8 cellular contexts compared by ENCODE assay signal in the genomic region with DNA sequence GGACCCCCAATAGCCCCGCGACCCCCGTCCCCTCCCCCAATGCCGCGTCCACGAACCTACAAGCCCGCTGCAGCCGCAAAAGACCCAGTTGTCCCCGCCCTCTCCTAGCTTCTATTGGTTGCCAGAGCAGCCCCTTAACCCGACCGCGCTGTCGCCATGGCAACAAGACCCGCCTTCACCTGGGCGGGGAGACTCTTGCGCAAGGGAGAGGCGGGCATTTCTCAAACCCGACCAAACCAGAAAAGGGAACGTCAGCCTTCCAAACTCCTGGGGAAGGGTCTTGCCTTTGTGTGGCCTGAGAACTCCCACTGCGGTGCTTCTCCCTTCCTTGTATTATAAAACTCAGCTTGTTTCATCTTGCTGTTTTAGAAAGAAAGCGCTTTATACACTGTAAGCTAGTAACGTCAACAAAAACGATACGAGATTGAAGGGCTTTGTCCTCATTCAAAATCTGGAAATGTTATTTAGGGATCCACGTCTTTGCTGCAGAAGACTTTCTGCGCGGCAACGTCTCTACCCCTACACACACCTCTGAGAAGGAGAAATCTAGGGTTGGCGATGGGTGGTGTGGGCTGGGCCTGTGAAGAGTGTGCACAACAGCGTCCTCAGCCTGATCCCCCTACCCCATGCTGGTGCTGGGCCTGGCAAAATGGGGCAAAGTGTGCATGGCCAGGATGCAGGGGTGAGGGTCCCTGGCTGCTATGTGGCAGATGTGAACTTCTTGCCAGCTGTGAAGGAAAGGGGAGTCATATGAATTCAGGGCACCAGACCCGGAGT. TPM values are rescaled to one million over a fixed set of nuclear protein-coding genes. Genes with fewer than 3 reads are reported as not detected.
DNase-seq lines count a peak whose midpoint lies in the region; ATAC-seq and FAIRE-seq lines count a peak whose summit lies in the region.

A gene (minus strand): TSS at position 86 of the 777 bp plus-strand sequence. CDS start 551 bp downstream, outside the sequence.

- H3K23ac ChIP-seq in neuronal stem cell (ENCODE audit: low read depth, low read length, poor library complexity) = peak within 1 kb of the TSS; percentile 29

- H2AFZ ChIP-seq in neuronal stem cell (ENCODE audit: low read length) = peak within 1 kb of the TSS; percentile 87

- WGBS in neuronal stem cell (ENCODE audit: extremely low coverage in 2 of 2, insufficient read length in 2 of 2, insufficient replicate concordance in 1 of 2), 2 donors = no CpG with 5 or more reads among the region's 31 CpGs

- intact Hi-C loops in activated naive CD4-positive, alpha-beta T cell treated with anti-CD3 and anti-CD28 coated beads for 36 hours (cut with micrococcal nuclease) = loop anchor here (1.0 kb wide), 2 partner anchors 16 to 69 kb away; no protein-coding TSS in a partner anchor

- FAIRE-seq in G401.6 (lab: Jason Lieb, UNC) = peak; percentile 81
- FAIRE-seq in frontal cortex (lab: Jason Lieb, UNC) = no peak

- peak within 1 kb of the TSS; percentile 80 for H3K4me3 Mint-ChIP-seq in activated naive CD4-positive, alpha-beta T cell treated with anti-CD3 and anti-CD28 coated beads for 36 hours

- H3K27me3 ChIP-seq in neuronal stem cell (ENCODE audit: control insufficient read depth in 3 of 3, insufficient read depth in 3 of 3, low read depth in 1 of 3, low read length in 3 of 3) = peaks cover 0 to 18% (median 0%) of the 10 kb centered on the region in 3 experiments
- H3K27me3 ChIP-seq in subcutaneous abdominal adipose tissue (ENCODE audit: control insufficient read depth in 5 of 5, insufficient read depth in 4 of 5, low read length in 5 of 5) = peaks cover 0 to 3% (median 0%) of the 10 kb centered on the region in 5 donors

- H3K4me3 ChIP-seq in SK-N-MC (peak within 1 kb of the TSS; percentile 95), neuronal stem cell (ENCODE audit: low read length in 2 of 2) (peak within 1 kb of the TSS; percentile 88 to 91), subcutaneous abdominal adipose tissue (ENCODE audit: low read depth in 1 of 5, low read length in 5 of 5) (peak within 1 kb of the TSS; percentile 75 to 91 (median 81))

- H3K36me3 Mint-ChIP-seq in activated naive CD4-positive, alpha-beta T cell treated with anti-CD3 and anti-CD28 coated beads for 36 hours (ENCODE audit: low read depth) = no peaks in the 10 kb centered on the region

- no peak within 1 kb of the TSS for H4K91ac ChIP-seq in neuronal stem cell (ENCODE audit: low read depth, low read length, poor library complexity)

- DNase-seq in NCI-H1048 (lab: John Stamatoyannopoulos, UW) (peak; percentile 98), SK-N-MC (ENCODE audit: low read depth, low spot score) (peak; percentile 73), frontal cortex (ENCODE audit: low spot score in 2 of 2) (peak; percentile 93 to 97), neuronal stem cell (ENCODE audit: low spot score) (peak; percentile 98)
- peak; percentile 99 for DNase-seq in activated naive CD4-positive, alpha-beta T cell treated with anti-CD3 and anti-CD28 coated beads for 36 hours

- peak within 1 kb of the TSS; percentile 93 for H3K18ac ChIP-seq in neuronal stem cell (ENCODE audit: low read length)

- peaks cover 19% of the 10 kb centered on the region for H3K4me1 Mint-ChIP-seq in activated naive CD4-positive, alpha-beta T cell treated with anti-CD3 and anti-CD28 coated beads for 36 hours (ENCODE audit: low read depth)

- no peaks in the 10 kb centered on the region for H3K9me3 ChIP-seq in SK-N-MC (ENCODE audit: low read depth, low read length)
- H3K9me3 ChIP-seq in neuronal stem cell (replicated peaks in 1 of 2; ENCODE audit: control insufficient read depth in 2 of 2, insufficient read depth in 1 of 2, low read depth in 1 of 2, low read length in 2 of 2) = peaks cover 0 to 5% of the 10 kb centered on the region in 2 donors
- no peaks in the 10 kb centered on the region for H3K9me3 ChIP-seq in subcutaneous abdominal adipose tissue (ENCODE audit: control insufficient read depth in 5 of 5, low read length in 5 of 5)

- no peak within 1 kb of the TSS for H2BK15ac ChIP-seq in neuronal stem cell (ENCODE audit: low read length)

- ATAC-seq in HG02588 (IDR thresholded peaks at IDR 0.05; ENCODE audit: unreplicated experiment) = peak; percentile 96

- no peak within 1 kb of the TSS for H3K14ac ChIP-seq in neuronal stem cell (ENCODE audit: low read length)

- H3K27ac Mint-ChIP-seq in activated naive CD4-positive, alpha-beta T cell treated with anti-CD3 and anti-CD28 coated beads for 36 hours = peak within 1 kb of the TSS; percentile 73

- H2BK120ac ChIP-seq in neuronal stem cell (ENCODE audit: low read depth, low read length) = no peak within 1 kb of the TSS

- H3K9ac ChIP-seq in SK-N-MC (ENCODE audit: insufficient read length) (peak within 1 kb of the TSS; percentile 78), neuronal stem cell (ENCODE audit: low read depth, low read length, poor library complexity) (peak within 1 kb of the TSS; percentile 82), subcutaneous abdominal adipose tissue (ENCODE audit: low read length in 5 of 5) (peak within 1 kb of the TSS; percentile 66 to 80 (median 69))

- peaks cover 10% of the 10 kb centered on the region for H3K79me1 ChIP-seq in neuronal stem cell (ENCODE audit: low read depth, low read length)

- peak within 1 kb of the TSS; percentile 68 for H3K4me2 ChIP-seq in neuronal stem cell (ENCODE audit: insufficient read depth, low read length, poor library complexity, severe bottlenecking)

- peak within 1 kb of the TSS; percentile 91 for H2BK5ac ChIP-seq in neuronal stem cell (ENCODE audit: low read length)

- no peak within 1 kb of the TSS for H4K8ac ChIP-seq in neuronal stem cell (ENCODE audit: low read depth, low read length)

- no peak within 1 kb of the TSS for H2BK12ac ChIP-seq in neuronal stem cell (ENCODE audit: low read length)

- H3K4ac ChIP-seq in neuronal stem cell (ENCODE audit: low read length) = no peak within 1 kb of the TSS

- CTCF ChIA-PET in activated naive CD4-positive, alpha-beta T cell treated with anti-CD3 and anti-CD28 coated beads for 36 hours (lab: Charles Lee) = interaction anchor here (0.6 to 2.2 kb wide), 4 partner anchors 16 to 218 kb away, joined by 3 to 5 read pairs (median 4); no protein-coding TSS in a partner anchor

- peak within 1 kb of the TSS; percentile 34 for H2AK5ac ChIP-seq in neuronal stem cell (ENCODE audit: low read depth, low read length)

- H3K27ac ChIP-seq in SK-N-MC (peak within 1 kb of the TSS; percentile 82), neuronal stem cell (replicated peaks; ENCODE audit: low read length) (no peak within 1 kb of the TSS), subcutaneous abdominal adipose tissue (ENCODE audit: low read depth, low read length) (no peak within 1 kb of the TSS)

- H3K36me3 ChIP-seq in SK-N-MC (ENCODE audit: insufficient read depth, low read length) (peaks cover 30% of the 10 kb centered on the region), neuronal stem cell (replicated peaks in 1 of 2; ENCODE audit: control insufficient read depth in 2 of 2, insufficient read depth in 2 of 2, low read length in 2 of 2) (peaks cover 21 to 31% of the 10 kb centered on the region in 2 donors), subcutaneous abdominal adipose tissue (ENCODE audit: control insufficient read depth in 5 of 5, insufficient read depth in 5 of 5, low read length in 5 of 5) (peaks cover 10 to 25% (median 14%) of the 10 kb centered on the region in 5 donors)

- H3K4me1 ChIP-seq in neuronal stem cell (ENCODE audit: control insufficient read depth in 2 of 2, insufficient read depth in 1 of 2, low read depth in 1 of 2, low read length in 2 of 2) (peaks cover 6 to 12% of the 10 kb centered on the region in 2 donors), subcutaneous abdominal adipose tissue (ENCODE audit: control insufficient read depth in 5 of 5, insufficient read depth in 5 of 5, low read length in 5 of 5) (peaks cover 0 to 18% (median 16%) of the 10 kb centered on the region in 5 donors)

- no peaks in the 10 kb centered on the region for H3K9me3 Mint-ChIP-seq in activated naive CD4-positive, alpha-beta T cell treated with anti-CD3 and anti-CD28 coated beads for 36 hours

- no peaks in the 10 kb centered on the region for H3K27me3 Mint-ChIP-seq in activated naive CD4-positive, alpha-beta T cell treated with anti-CD3 and anti-CD28 coated beads for 36 hours (ENCODE audit: low read depth)

RNA-seq across cellular contexts. Expression of the gene that starts here (rescaled TPM):
- 10 to 100 TPM; 19.7 to 20.5 TPM for total RNA-seq in activated naive CD4-positive, alpha-beta T cell treated with anti-CD3 and anti-CD28 coated beads for 36 hours
- total RNA-seq in frontal cortex = 73.4 TPM
- polyA plus RNA-seq in neuronal stem cell (2013, experiment 1 of 2) = 72.8 TPM
- 72.0 TPM for polyA plus RNA-seq in neuronal stem cell (2013, experiment 2 of 2)
